ENCODE assay signal across 17 cellular contexts in the genomic region with DNA sequence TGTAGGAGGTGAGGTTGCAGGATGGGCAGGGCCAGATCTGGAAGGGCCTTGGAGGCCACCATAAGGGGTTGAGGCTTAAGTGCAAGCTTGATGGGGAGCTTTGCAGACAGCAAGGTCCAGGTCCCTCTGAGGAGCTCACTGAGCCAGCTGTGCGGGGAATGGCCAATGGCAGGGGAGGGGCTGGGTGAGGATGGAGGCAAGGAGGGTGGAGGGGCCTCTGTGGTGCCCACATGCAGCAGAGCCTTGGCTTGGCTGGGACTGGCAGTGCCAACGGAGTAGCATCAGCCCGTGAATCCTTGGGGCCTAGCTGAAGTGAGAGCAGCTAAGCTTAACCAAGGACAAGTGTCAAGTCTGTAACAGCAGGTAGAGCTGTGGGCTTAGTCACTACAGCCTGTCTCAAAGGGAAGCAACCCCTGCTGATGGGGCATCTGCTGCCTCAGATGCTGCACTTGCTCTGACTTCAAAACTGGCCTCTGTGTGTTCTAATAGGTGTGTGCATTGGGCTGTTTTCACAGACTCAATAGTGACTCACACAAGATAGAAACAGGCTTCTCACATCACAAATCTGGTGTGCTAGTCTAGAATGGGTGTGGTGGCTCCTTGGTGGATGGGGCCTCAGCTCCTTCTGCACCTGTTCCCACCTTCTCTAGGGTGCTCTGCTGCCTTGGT. TPM values are rescaled to one million over a fixed set of nuclear protein-coding genes. Genes with fewer than 3 reads are reported as not detected.
DNase-seq lines count a peak whose midpoint lies in the region; ATAC-seq and TF ChIP-seq lines count a peak whose summit lies in the region.
"Had no signal": no experiment of that assay in that cellular context is flagged by ENCODE, and none has a peak within 500 bp of the region (broad histone marks: within the 10 kb centered on the region; RNA-seq: fewer than 3 reads in every experiment).

No MANE protein-coding gene starts in this region.

- TF ChIP-seq CTCF in mucosa of descending colon (IDR thresholded peaks at IDR 0.05), result no peak
- TF ChIP-seq CTCF in CD14-positive monocyte (IDR thresholded peaks at IDR 0.05), result no peak

- H3K36me3 ChIP-seq in GM23248 (ENCODE audit: low read depth) (no peaks in the 10 kb centered on the region; the same call in 1 of the 2 replicates), mucosa of descending colon (ENCODE audit: low read depth) (peaks cover 3% of the 10 kb centered on the region)

- H3K27ac Mint-ChIP-seq in CD14-positive monocyte, result no peak overlapping the region

- peaks cover 0 to 10% (median 8%) of the 10 kb centered on the region in 7 donors for H3K9me3 Mint-ChIP-seq in CD14-positive monocyte
- H3K9me3 Mint-ChIP-seq: CD4-positive, alpha-beta memory T cell; H9 had no signal

- H3K27me3 Mint-ChIP-seq in CD14-positive monocyte (ENCODE audit: low read depth in 3 of 3), result peaks cover 0 to 2% (median 1%) of the 10 kb centered on the region in 3 donors
- H3K27me3 Mint-ChIP-seq: CD4-positive, alpha-beta memory T cell had no signal

- in situ Hi-C loops in GM23248 (cut with MboI), result no loop called here

- H3F3A ChIP-seq in GM23248 (ENCODE audit: insufficient read depth), result no peaks in the 10 kb centered on the region

- peak; percentile 9 for ATAC-seq in mucosa of descending colon
- ATAC-seq: A549, Right ventricle myocardium inferior had no signal

- no peak overlapping the region for H3K9ac ChIP-seq in GM23248

- no peaks in the 10 kb centered on the region for H3K9me3 ChIP-seq in GM23248 (ENCODE audit: low read depth)
- no peaks in the 10 kb centered on the region for H3K9me3 ChIP-seq in mucosa of descending colon

- no peaks in the 10 kb centered on the region for H3K36me3 Mint-ChIP-seq in CD14-positive monocyte

- no peak overlapping the region for H3K4me3 Mint-ChIP-seq in CD14-positive monocyte
- H3K4me3 Mint-ChIP-seq: CD4-positive, alpha-beta memory T cell; H9 had no signal

- no peak overlapping the region for H2AFZ ChIP-seq in GM23248

- no peak overlapping the region for H3K4me3 ChIP-seq in GM23248
- H3K4me3 ChIP-seq in mucosa of descending colon, result no peak overlapping the region
- H3K4me3 ChIP-seq: A549, Peyer's patch had no signal

- H3K4me1 ChIP-seq in GM23248 (ENCODE audit: insufficient read depth) (no peaks in the 10 kb centered on the region), mucosa of descending colon (ENCODE audit: low read depth) (no peaks in the 10 kb centered on the region)
- H3K4me1 ChIP-seq: A549, Peyer's patch had no signal

- H3K4me2 ChIP-seq in GM23248 (ENCODE audit: unreplicated experiment), result no peak overlapping the region
- H3K4me2 ChIP-seq: A549 had no signal

- no peak overlapping the region for H3K27ac ChIP-seq in GM23248
- H3K27ac ChIP-seq: A549, Peyer's patch had no signal

- H3K9me2 ChIP-seq in GM23248 (ENCODE audit: insufficient read depth), result no peaks in the 10 kb centered on the region

- 92 to 96% methylated on average over 3 of the region's 3 CpGs for WGBS in GM23248 (ENCODE audit: low coverage in 1 of 2, low lambda C conversion rate in 2 of 2, missing lambda C conversion rate in 2 of 2), 2 experiments

- H3K4me1 Mint-ChIP-seq in CD14-positive monocyte, result peaks cover 2% of the 10 kb centered on the region

- H3K27me3 ChIP-seq in GM23248 (replicated peaks; ENCODE audit: insufficient read depth), result no peaks in the 10 kb centered on the region
- H3K27me3 ChIP-seq: Peyer's patch had no signal

- H3K79me2 ChIP-seq in GM23248 (ENCODE audit: insufficient read depth), result no peaks in the 10 kb centered on the region

- DNase-seq in DMS 273 (lab: John Stamatoyannopoulos, UW; ENCODE audit: unreplicated experiment) (peak; percentile 64), GM23248 (peak; percentile 9), cerebellar cortex (ENCODE audit: low spot score) (peak; percentile 92), mucosa of descending colon (no peak), CD14-positive monocyte (ENCODE audit: low spot score) (no peak), DMS53 (lab: John Stamatoyannopoulos, UW) (no peak)
- no peak for DNase-seq in central memory CD4-positive, alpha-beta T cell
- DNase-seq: CD4-positive, alpha-beta memory T cell; H9; IMR-90; NCI-H1417 treated with DMSO at 0.1 percent for 48 hours; NCI-H187 treated with DMSO at 0.1 percent for 48 hours; NCI-H526 treated with DMSO at 0.1 percent for 48 hours had no signal

- intact Hi-C loops in mucosa of descending colon (cut with DNase I, micrococcal nuclease), result no loop called here
- intact Hi-C loops in CD14-positive monocyte (cut with micrococcal nuclease), result no loop called here

- H4K20me1 ChIP-seq in GM23248 (ENCODE audit: insufficient read depth), result no peaks in the 10 kb centered on the region

RNA-seq across cellular contexts. Expression of a gene that starts 16.3 kb away (rescaled TPM):
- total RNA-seq in GM23248 (2014; rRNA removed; shearing (Covaris generic)), result 7.8 and 10.1 TPM in 2 replicates
- 0.74 and 1.5 TPM in 2 replicates for polyA plus RNA-seq in GM23248 (2016; fragmentation: Nextera tagmentation; extraction: Ambion mirVana)
- 100 to 1,000 TPM in 2 of 3 donors, 10 to 100 TPM in 1; 54.6 to 139 (median 121) TPM for total RNA-seq in mucosa of descending colon
- polyA plus RNA-seq in CD14-positive monocyte, result not detected
- total RNA-seq: MCF 10A had no signal

RNA-seq across cellular contexts. Expression of a gene that starts 27.4 kb away (rescaled TPM):
- 14.4 and 26.4 TPM in 2 replicates for total RNA-seq in GM23248 (2014; rRNA removed; shearing (Covaris generic))
- polyA plus RNA-seq in GM23248 (2016; fragmentation: Nextera tagmentation; extraction: Ambion mirVana) (6.1 and 7.1 TPM in 2 replicates), CD14-positive monocyte (under 1 TPM; 0.20 to 0.56 TPM)
- total RNA-seq in mucosa of descending colon, result 10 to 100 TPM; 16.6 to 23.4 (median 22.4) TPM

Comparison
In these comparisons a context has a peak if more than half of its experiments do, and no peak if none do; other contexts are left out.
1. DNase-seq: peak in DMS 273 (single experiment), GM23248 (single experiment) and cerebellar cortex (single experiment); none in mucosa of descending colon (0 of 3), central memory CD4-positive, alpha-beta T cell (single experiment), CD14-positive monocyte (single experiment) and DMS53 (single experiment).